1 cellular context compared by ENCODE assay signal in the genomic region with DNA sequence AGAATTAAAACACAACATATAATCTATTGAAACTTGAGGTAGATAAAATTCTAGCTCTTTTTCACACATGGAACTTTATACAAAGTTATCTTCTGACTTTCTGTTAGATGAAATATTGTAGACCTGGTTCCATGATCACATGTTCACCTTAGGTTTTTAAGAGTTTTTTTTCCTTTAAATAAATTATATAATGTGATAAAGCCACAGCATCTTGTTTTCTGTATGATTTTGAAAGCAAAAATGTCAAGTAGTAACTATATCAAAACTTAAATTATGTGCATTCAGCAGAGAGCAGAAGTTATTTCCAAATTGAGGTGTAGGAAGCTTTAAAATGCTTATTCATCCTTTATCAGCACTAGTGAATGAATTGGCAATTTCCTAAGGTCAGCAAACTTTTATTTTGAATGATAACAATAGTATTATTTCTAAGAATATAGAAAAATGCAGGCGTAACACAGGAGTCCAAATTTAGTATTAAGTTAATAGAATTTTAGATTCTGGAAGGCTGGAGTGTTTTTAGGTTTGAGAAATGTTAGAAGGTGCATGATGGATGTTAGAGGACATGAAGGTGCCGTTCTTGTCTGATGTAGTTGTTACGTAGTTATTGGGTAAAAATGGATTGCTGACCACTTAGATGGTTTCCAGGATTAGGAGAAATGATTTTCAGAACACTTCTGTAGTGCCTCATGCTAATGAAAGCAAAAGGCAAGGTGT.
TF ChIP-seq lines count a peak whose summit lies in the region.

No MANE protein-coding gene starts in this region.

TF ChIP-seq in HepG2, 621 proteins besides CTCF, POLR2A, EP300 and RAD21:
- TF ChIP-seq RFX5 (IDR thresholded peaks at IDR 0.05; ENCODE audit: low read depth, low read length) (no peak), MED13 (CRISPR knock-in tag; IDR thresholded peaks at IDR 0.05) (no peak), ZNF549 (CRISPR knock-in tag; IDR thresholded peaks at IDR 0.05) (no peak), MAFK (conservative IDR thresholded peaks at IDR 0.05 in 1 of 2, IDR thresholded peaks at IDR 0.05 in 1 of 2; ENCODE audit: low read length in 2 of 2) (peak; percentile 30 to 55; a peak in 3 of 4 replicates), MAFF (IDR thresholded peaks at IDR 0.05; ENCODE audit: low read depth, low read length) (peak; percentile 28; the same call in 1 of the 2 replicates)
- TF ChIP-seq, protein P1, sequence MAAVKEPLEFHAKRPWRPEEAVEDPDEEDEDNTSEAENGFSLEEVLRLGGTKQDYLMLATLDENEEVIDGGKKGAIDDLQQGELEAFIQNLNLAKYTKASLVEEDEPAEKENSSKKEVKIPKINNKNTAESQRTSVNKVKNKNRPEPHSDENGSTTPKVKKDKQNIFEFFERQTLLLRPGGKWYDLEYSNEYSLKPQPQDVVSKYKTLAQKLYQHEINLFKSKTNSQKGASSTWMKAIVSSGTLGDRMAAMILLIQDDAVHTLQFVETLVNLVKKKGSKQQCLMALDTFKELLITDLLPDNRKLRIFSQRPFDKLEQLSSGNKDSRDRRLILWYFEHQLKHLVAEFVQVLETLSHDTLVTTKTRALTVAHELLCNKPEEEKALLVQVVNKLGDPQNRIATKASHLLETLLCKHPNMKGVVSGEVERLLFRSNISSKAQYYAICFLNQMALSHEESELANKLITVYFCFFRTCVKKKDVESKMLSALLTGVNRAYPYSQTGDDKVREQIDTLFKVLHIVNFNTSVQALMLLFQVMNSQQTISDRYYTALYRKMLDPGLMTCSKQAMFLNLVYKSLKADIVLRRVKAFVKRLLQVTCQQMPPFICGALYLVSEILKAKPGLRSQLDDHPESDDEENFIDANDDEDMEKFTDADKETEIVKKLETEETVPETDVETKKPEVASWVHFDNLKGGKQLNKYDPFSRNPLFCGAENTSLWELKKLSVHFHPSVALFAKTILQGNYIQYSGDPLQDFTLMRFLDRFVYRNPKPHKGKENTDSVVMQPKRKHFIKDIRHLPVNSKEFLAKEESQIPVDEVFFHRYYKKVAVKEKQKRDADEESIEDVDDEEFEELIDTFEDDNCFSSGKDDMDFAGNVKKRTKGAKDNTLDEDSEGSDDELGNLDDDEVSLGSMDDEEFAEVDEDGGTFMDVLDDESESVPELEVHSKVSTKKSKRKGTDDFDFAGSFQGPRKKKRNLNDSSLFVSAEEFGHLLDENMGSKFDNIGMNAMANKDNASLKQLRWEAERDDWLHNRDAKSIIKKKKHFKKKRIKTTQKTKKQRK (IDR thresholded peaks at IDR 0.05; ENCODE audit: low read length) = no peak
- TF ChIP-seq, protein P2, sequence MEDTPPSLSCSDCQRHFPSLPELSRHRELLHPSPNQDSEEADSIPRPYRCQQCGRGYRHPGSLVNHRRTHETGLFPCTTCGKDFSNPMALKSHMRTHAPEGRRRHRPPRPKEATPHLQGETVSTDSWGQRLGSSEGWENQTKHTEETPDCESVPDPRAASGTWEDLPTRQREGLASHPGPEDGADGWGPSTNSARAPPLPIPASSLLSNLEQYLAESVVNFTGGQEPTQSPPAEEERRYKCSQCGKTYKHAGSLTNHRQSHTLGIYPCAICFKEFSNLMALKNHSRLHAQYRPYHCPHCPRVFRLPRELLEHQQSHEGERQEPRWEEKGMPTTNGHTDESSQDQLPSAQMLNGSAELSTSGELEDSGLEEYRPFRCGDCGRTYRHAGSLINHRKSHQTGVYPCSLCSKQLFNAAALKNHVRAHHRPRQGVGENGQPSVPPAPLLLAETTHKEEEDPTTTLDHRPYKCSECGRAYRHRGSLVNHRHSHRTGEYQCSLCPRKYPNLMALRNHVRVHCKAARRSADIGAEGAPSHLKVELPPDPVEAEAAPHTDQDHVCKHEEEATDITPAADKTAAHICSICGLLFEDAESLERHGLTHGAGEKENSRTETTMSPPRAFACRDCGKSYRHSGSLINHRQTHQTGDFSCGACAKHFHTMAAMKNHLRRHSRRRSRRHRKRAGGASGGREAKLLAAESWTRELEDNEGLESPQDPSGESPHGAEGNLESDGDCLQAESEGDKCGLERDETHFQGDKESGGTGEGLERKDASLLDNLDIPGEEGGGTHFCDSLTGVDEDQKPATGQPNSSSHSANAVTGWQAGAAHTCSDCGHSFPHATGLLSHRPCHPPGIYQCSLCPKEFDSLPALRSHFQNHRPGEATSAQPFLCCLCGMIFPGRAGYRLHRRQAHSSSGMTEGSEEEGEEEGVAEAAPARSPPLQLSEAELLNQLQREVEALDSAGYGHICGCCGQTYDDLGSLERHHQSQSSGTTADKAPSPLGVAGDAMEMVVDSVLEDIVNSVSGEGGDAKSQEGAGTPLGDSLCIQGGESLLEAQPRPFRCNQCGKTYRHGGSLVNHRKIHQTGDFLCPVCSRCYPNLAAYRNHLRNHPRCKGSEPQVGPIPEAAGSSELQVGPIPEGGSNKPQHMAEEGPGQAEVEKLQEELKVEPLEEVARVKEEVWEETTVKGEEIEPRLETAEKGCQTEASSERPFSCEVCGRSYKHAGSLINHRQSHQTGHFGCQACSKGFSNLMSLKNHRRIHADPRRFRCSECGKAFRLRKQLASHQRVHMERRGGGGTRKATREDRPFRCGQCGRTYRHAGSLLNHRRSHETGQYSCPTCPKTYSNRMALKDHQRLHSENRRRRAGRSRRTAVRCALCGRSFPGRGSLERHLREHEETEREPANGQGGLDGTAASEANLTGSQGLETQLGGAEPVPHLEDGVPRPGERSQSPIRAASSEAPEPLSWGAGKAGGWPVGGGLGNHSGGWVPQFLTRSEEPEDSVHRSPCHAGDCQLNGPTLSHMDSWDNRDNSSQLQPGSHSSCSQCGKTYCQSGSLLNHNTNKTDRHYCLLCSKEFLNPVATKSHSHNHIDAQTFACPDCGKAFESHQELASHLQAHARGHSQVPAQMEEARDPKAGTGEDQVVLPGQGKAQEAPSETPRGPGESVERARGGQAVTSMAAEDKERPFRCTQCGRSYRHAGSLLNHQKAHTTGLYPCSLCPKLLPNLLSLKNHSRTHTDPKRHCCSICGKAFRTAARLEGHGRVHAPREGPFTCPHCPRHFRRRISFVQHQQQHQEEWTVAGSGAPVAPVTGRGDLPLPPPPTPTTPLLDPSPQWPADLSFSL (CRISPR knock-in tag; IDR thresholded peaks at IDR 0.05) = no peak
